In the genomic region with DNA sequence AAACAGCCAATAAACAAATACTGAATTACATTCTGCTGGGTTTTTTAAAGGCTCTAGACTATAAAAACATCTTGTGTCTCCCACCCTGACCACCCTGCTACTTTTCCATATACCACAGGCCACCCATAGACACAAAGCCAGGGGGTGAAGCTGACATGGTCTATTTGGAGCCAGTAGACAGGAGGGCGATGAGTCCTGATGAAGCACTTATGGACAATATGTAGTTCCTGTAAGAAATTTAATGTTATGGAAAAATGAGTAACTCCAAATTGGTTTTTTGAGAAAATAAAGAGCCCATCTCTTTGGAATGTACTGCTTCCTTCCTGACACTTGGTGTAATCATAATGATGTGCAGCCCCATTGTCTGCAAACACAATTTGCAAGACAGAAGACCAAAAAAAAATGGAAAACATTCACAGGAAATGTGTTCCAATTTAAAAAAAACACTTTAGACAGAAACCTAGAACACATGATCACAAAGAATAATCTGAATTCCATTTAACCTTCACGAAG, we compare ENCODE assay signal across 19 cellular contexts. TPM values are rescaled to one million over a fixed set of nuclear protein-coding genes. Genes with fewer than 3 reads are reported as not detected.
DNase-seq lines count a peak whose midpoint lies in the region; ATAC-seq, FAIRE-seq and TF ChIP-seq lines count a peak whose summit lies in the region.
"Had no signal": no experiment of that assay in that cellular context is flagged by ENCODE, and none has a peak within 500 bp of the region (broad histone marks: within the 10 kb centered on the region; RNA-seq: fewer than 3 reads in every experiment).

No MANE protein-coding gene starts in this region.

- H3K9me3 Mint-ChIP-seq in HFFc6 = no peaks in the 10 kb centered on the region
- H3K9me3 Mint-ChIP-seq in naive thymus-derived CD8-positive, alpha-beta T cell = no peaks in the 10 kb centered on the region
- H3K9me3 Mint-ChIP-seq: activated T-helper 2 cell treated with anti-CD3 and anti-CD28 coated beads, Interferon-gamma antibody, Interleukin-2, Interleukin-4, amounts not matched to agents 10 μg/mL and 5 μg/mL and 100 μg/mL, durations not matched to agents 14 hours and 24 hours and 36 hours; stimulated activated naive CD8-positive, alpha-beta T cell treated with anti-CD3 and anti-CD28 coated beads, Interleukin-15, amount 100 ng/mL, for 72 hours had no signal

- intact Hi-C loops in adrenal gland (cut with DNase I) = no loop called here

- H3K4me1 Mint-ChIP-seq in HFFc6 (ENCODE audit: low read depth) = peaks cover 78% of the 10 kb centered on the region
- peaks cover 5 to 21% (median 12%) of the 10 kb centered on the region in 4 donors for H3K4me1 Mint-ChIP-seq in naive thymus-derived CD8-positive, alpha-beta T cell
- H3K4me1 Mint-ChIP-seq: B cell had no signal

- peak overlapping the region; percentile 71 for H3K27ac Mint-ChIP-seq in HFFc6
- H3K27ac Mint-ChIP-seq in naive thymus-derived CD8-positive, alpha-beta T cell = peak overlapping the region in 6 of 10 donors; percentile 14 to 66 (median 33)
- H3K27ac Mint-ChIP-seq: activated T-helper 2 cell treated with anti-CD3 and anti-CD28 coated beads, Interferon-gamma antibody, Interleukin-2, Interleukin-4, amounts not matched to agents 10 μg/mL and 5 μg/mL and 100 μg/mL, durations not matched to agents 14 hours and 24 hours and 36 hours; B cell; progenitor cell of endocrine pancreas; T-helper 17 cell had no signal

- DNase-seq in HFFc6 = no peak
- DNase-seq in adrenal gland = no peak
- DNase-seq in naive thymus-derived CD8-positive, alpha-beta T cell = no peak
- no peak for DNase-seq in substantia nigra (lab: John Stamatoyannopoulos, UW)
- DNase-seq in GM19239 (ENCODE audit: insufficient read length, low spot score) = no peak
- DNase-seq in H7 = no peak
- DNase-seq: activated CD4-positive, CD25-positive, alpha-beta regulatory T cell; Caco-2; cerebellar nuclear complex; lower lobe of right lung; NCI-H1694; NCI-H226; stimulated activated naive CD8-positive, alpha-beta T cell treated with anti-CD3 and anti-CD28 coated beads, Interleukin-15, amount 100 ng/mL, for 72 hours; T-helper 17 cell had no signal

- no peak overlapping the region for H3K4me3 Mint-ChIP-seq in HFFc6
- no peak overlapping the region for H3K4me3 Mint-ChIP-seq in naive thymus-derived CD8-positive, alpha-beta T cell
- H3K4me3 Mint-ChIP-seq: B cell; stimulated activated naive CD8-positive, alpha-beta T cell treated with anti-CD3 and anti-CD28 coated beads, Interleukin-15, amount 100 ng/mL, for 72 hours; T-helper 17 cell had no signal

- H3K36me3 ChIP-seq in adrenal gland (replicated peaks in 1 of 2) (peaks cover 0 to 8% of the 10 kb centered on the region in 2 donors), H7 (replicated peaks; ENCODE audit: control insufficient read depth, insufficient read depth, low read length) (peaks cover 18% of the 10 kb centered on the region)

- FAIRE-seq in GM19239 (lab: Jason Lieb, UNC) = no peak

- 59 to 68% (median 65%) methylated on average over 2 of the region's 2 CpGs for WGBS in adrenal gland, 4 donors

- POLR2A ChIA-PET in naive thymus-derived CD8-positive, alpha-beta T cell (lab: Charles Lee) = interaction anchor here (1.9 kb wide), 1 partner anchor 11 kb away, joined by 8 read pairs; the partner anchor contains the start of gene SSR3

- no peak for TF ChIP-seq POLR2A in adrenal gland (IDR thresholded peaks at IDR 0.05)

- H3K4me1 ChIP-seq in adrenal gland (replicated peaks in 1 of 2) = peaks cover 6 to 53% of the 10 kb centered on the region in 2 donors
- H3K4me1 ChIP-seq: Caco-2 had no signal

- H3K4me3 ChIP-seq in adrenal gland (no peak overlapping the region), H7 (ENCODE audit: insufficient read depth, low read depth, low read length) (no peak overlapping the region)
- H3K4me3 ChIP-seq: lower lobe of right lung had no signal

- H3K27ac ChIP-seq in adrenal gland (peak overlapping the region in 4 of 5 donors; percentile 11 to 67 (median 46)), substantia nigra (ENCODE audit: low read depth, low read length, poor library complexity, severe bottlenecking) (peak overlapping the region; percentile 35)
- H3K27ac ChIP-seq: lower lobe of right lung, RWPE1 had no signal

- TF ChIP-seq CTCF in HFFc6 (IDR thresholded peaks at IDR 0.05) = no peak
- no peak for TF ChIP-seq CTCF in adrenal gland (IDR thresholded peaks at IDR 0.05)

- no peaks in the 10 kb centered on the region for H3K27me3 Mint-ChIP-seq in HFFc6 (ENCODE audit: insufficient read depth)
- no peaks in the 10 kb centered on the region for H3K27me3 Mint-ChIP-seq in naive thymus-derived CD8-positive, alpha-beta T cell
- H3K27me3 Mint-ChIP-seq: B cell; progenitor cell of endocrine pancreas; stimulated activated naive CD8-positive, alpha-beta T cell treated with anti-CD3 and anti-CD28 coated beads, Interleukin-15, amount 100 ng/mL, for 72 hours; T-helper 17 cell had no signal

- peaks cover 54% of the 10 kb centered on the region for H3K36me3 Mint-ChIP-seq in HFFc6 (ENCODE audit: low read depth)
- H3K36me3 Mint-ChIP-seq in naive thymus-derived CD8-positive, alpha-beta T cell = peaks cover 0 to 87% (median 21%) of the 10 kb centered on the region in 3 donors

- H3K9me3 ChIP-seq in adrenal gland (replicated peaks in 1 of 3) = no peaks in the 10 kb centered on the region
- H3K9me3 ChIP-seq: Caco-2, lower lobe of right lung had no signal

- ATAC-seq in naive thymus-derived CD8-positive, alpha-beta T cell = no peak
- ATAC-seq in GM19035 (IDR thresholded peaks at IDR 0.05; ENCODE audit: unreplicated experiment) = no peak
- ATAC-seq: lower lobe of right lung; stimulated activated naive CD8-positive, alpha-beta T cell treated with anti-CD3 and anti-CD28 coated beads, Interleukin-15, amount 100 ng/mL, for 72 hours; T-helper 17 cell had no signal

- H3K27me3 ChIP-seq in adrenal gland = no peaks in the 10 kb centered on the region
- no peaks in the 10 kb centered on the region for H3K27me3 ChIP-seq in H7 (ENCODE audit: control insufficient read depth, insufficient read depth, low read length)

RNA-seq across cellular contexts. Expression of gene SSR3, which starts 11.8 kb away (rescaled TPM):
- total RNA-seq in HFFc6 (2021; fragmentation: NEBNext Ultra II Directional; extraction: Animal tissue kit (Norgen Biotek cat#: 25700)) = 100 to 1,000 TPM; 622 to 815 (median 721) TPM
- total RNA-seq in adrenal gland = 100 to 1,000 TPM in 6 of 8 donors, 10 to 100 TPM in 2; 93.6 to 479 (median 116) TPM
- polyA plus RNA-seq in adrenal gland = 100 to 1,000 TPM in 1 of 3 donors, 10 to 100 TPM in 2; 47.1 to 407 (median 84.1) TPM
- 10 to 100 TPM; 68.5 to 68.7 TPM for total RNA-seq in naive thymus-derived CD8-positive, alpha-beta T cell
- polyA plus RNA-seq in naive thymus-derived CD8-positive, alpha-beta T cell = 10 to 100 TPM; 81.7 to 93.9 (median 86.3) TPM
- total RNA-seq in H7 (2014; rRNA removed; shearing (Covaris generic)) = 118 and 140 TPM in 2 replicates
